Comparison of ENCODE assay signal across 24 cellular contexts in the genomic region with DNA sequence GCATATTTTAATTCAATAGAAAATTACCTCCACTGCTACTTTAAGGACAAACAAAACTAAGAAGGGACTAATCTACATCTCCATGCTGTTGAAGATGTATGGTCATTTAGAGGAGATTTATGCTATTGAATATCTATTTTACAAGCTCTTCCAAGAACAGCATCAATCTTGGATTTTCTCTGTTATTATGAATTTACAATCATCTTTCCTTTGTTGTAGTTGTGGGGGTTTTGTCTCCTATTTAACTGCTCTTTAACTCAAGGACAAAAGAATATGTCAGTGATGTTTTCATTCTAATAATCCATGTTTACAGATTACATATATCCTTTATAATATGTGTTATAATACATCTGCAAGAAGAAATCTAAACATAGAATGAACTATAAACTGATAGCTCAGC.
"Had no signal": no experiment of that assay in that cellular context is flagged by ENCODE, and none has a peak within 500 bp of the region (broad histone marks: within the 10 kb centered on the region; RNA-seq: fewer than 3 reads in every experiment).

No MANE protein-coding gene starts in this region.

- H3K36me3 ChIP-seq: stomach, suprapubic skin, thoracic aorta, thyroid gland, tibial artery, tibial nerve, transverse colon, upper lobe of left lung, upper lobe of right lung, uterus, vagina had no signal

- H3K27me3 ChIP-seq: stomach, suprapubic skin, testis, thyroid gland, tibial artery, tibial nerve, transverse colon, upper lobe of left lung, upper lobe of right lung, uterus, vagina had no signal

- H3K4me3 ChIP-seq: stomach, suprapubic skin, testis, thoracic aorta, thyroid gland, tibial artery, tibial nerve, transverse colon, upper lobe of left lung, upper lobe of right lung, uterus, vagina had no signal

- DNase-seq: stimulated activated CD4-positive, alpha-beta T cell treated with anti-CD3 and anti-CD28 coated beads, Interleukin-2, amount 100 ng/mL, for 48 hours; stimulated activated CD4-positive, alpha-beta T cell treated with anti-CD3 and anti-CD28 coated beads, Interleukin-4, amount 100 ng/mL, for 1 hour; stimulated activated CD4-positive, alpha-beta T cell treated with anti-CD3 and anti-CD28 coated beads, Interleukin-4, amount 100 ng/mL, for 24 hours; stimulated activated CD4-positive, alpha-beta T cell treated with anti-CD3 and anti-CD28 coated beads, Interleukin-4, amount 100 ng/mL, for 4 hours; stimulated activated CD8-positive, alpha-beta memory T cell treated with anti-CD3 and anti-CD28 coated beads, Interleukin-4, amount 100 ng/mL, for 48 hours; stimulated activated naive B cell treated with anti-CD40 and anti-IgM and Interleukin-4, amounts not matched to agents 10 μg/mL and 1 μg/mL and 100 μg/mL, for 72 hours; stimulated activated naive CD4-positive, alpha-beta T cell; stimulated activated naive CD4-positive, alpha-beta T cell treated with Interleukin-2 at 50 U/mL for 16 hours; stimulated activated naive CD8-positive, alpha-beta T cell treated with anti-CD3 and anti-CD28 coated beads, Interleukin-15, amount 100 ng/mL, for 72 hours; stimulated activated naive CD8-positive, alpha-beta T cell treated with anti-CD3 and anti-CD28 coated beads, Interleukin-15, Interleukin-2, amounts not matched to agents 100 U/mL and 50 U/mL, for 24 hours; stomach; substantia nigra; testis; thyroid gland; tibial artery; transverse colon; trophoblast cell; upper lobe of left lung; upper lobe of right lung; uterus had no signal

- H3K9me3 ChIP-seq: suprapubic skin, testis, thoracic aorta, thyroid gland, tibial nerve, transverse colon, upper lobe of left lung, upper lobe of right lung, uterus, vagina had no signal

- H3K27ac ChIP-seq: stomach, suprapubic skin, testis, thoracic aorta, thyroid gland, tibial artery, tibial nerve, transverse colon, upper lobe of left lung, upper lobe of right lung, uterus, vagina had no signal

- H3K4me1 ChIP-seq: stomach, suprapubic skin, testis, thyroid gland, tibial artery, tibial nerve, transverse colon, upper lobe of left lung, upper lobe of right lung, uterus, vagina had no signal
